Comparison of ENCODE assay signal across 8 cellular contexts in the genomic region with DNA sequence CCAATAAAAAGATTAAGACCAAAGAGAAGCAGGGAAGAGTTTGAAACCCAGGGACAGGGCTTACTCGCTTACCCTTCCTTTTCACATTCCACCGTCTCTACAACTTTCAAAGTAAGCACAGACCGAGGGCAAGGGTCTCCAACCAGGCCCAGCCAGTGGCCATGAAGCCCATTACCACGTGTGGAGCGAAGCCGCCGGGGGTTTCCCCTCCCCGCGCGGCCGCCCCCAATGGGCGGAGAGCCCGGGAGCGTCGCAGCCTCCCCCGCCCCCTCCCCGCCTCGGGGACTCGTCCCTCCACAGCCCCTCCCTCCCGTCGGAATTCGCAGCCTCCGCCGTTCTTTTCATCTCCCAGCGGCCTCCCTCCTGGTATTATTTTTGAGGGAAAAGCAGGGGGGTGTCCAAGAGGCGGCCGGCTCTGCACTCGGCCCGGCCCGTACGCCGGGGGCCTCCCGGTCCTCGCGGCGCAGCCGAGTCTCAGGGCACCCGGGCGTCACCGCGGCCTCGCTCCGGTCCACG. TPM values are rescaled to one million over a fixed set of nuclear protein-coding genes. Genes with fewer than 3 reads are reported as not detected.
A peak's percentile ranks its signal among the peaks of the same experiment; 100 is the strongest.
DNase-seq lines count a peak whose midpoint lies in the region; ATAC-seq lines count a peak whose summit lies in the region.

No MANE protein-coding gene starts in this region.

- peak overlapping the region; percentile 97 for H3K4me3 Mint-ChIP-seq in activated naive CD4-positive, alpha-beta T cell treated with anti-CD3 and anti-CD28 coated beads, Interleukin-2, amount 10 ng/mL, durations not matched to agents 7 days and 5 days

- peaks cover 59% of the 10 kb centered on the region for H3K4me1 Mint-ChIP-seq in activated naive CD4-positive, alpha-beta T cell treated with anti-CD3 and anti-CD28 coated beads, Interleukin-2, amount 10 ng/mL, durations not matched to agents 7 days and 5 days

- peak; percentile 89 for DNase-seq in COLO668 (lab: John Stamatoyannopoulos, UW; ENCODE audit: unreplicated experiment)
- peak; percentile 77 to 86 for DNase-seq in SJSA1 (ENCODE audit: low read depth in 1 of 2, low spot score in 2 of 2)
- DNase-seq in activated naive CD4-positive, alpha-beta T cell treated with anti-CD3 and anti-CD28 coated beads, Interleukin-2, amount 10 ng/mL, durations not matched to agents 7 days and 5 days = peak; percentile 84
- DNase-seq in germinal center (ENCODE audit: low spot score) = peak; percentile 82
- peak; percentile 34 for DNase-seq in occipital lobe (lab: John Stamatoyannopoulos, UW)

- H3K27me3 Mint-ChIP-seq in activated naive CD4-positive, alpha-beta T cell treated with anti-CD3 and anti-CD28 coated beads, Interleukin-2, amount 10 ng/mL, durations not matched to agents 7 days and 5 days = no peaks in the 10 kb centered on the region

- H3K27ac ChIP-seq in HUES6 (ENCODE audit: low read depth, low read length) (peak overlapping the region; percentile 98), SJSA1 (peak overlapping the region; percentile 95), temporal lobe (ENCODE audit: low read depth, low read length) (peak overlapping the region; percentile 84)

- H3K9me3 ChIP-seq in HUES6 (ENCODE audit: control insufficient read depth, insufficient read depth, low read depth, low read length) (no peaks in the 10 kb centered on the region; the same call in 1 of the 2 replicates), SJSA1 (replicated peaks) (no peaks in the 10 kb centered on the region)

- H3K9me3 Mint-ChIP-seq in activated naive CD4-positive, alpha-beta T cell treated with anti-CD3 and anti-CD28 coated beads, Interleukin-2, amount 10 ng/mL, durations not matched to agents 7 days and 5 days = peaks cover 3% of the 10 kb centered on the region

- H3K4me3 ChIP-seq in HUES6 (ENCODE audit: low read depth, low read length) (peak overlapping the region; percentile 92), SJSA1 (peak overlapping the region; percentile 91)

- H3K36me3 Mint-ChIP-seq in activated naive CD4-positive, alpha-beta T cell treated with anti-CD3 and anti-CD28 coated beads, Interleukin-2, amount 10 ng/mL, durations not matched to agents 7 days and 5 days = peaks cover 28% of the 10 kb centered on the region

- peak overlapping the region; percentile 98 for H3K9ac ChIP-seq in HUES6 (ENCODE audit: low read length)

- CTCF ChIA-PET in activated naive CD4-positive, alpha-beta T cell treated with anti-CD3 and anti-CD28 coated beads, Interleukin-2, amount 10 ng/mL, durations not matched to agents 7 days and 5 days (lab: Charles Lee) = no interaction called here

- H3K27ac Mint-ChIP-seq in activated naive CD4-positive, alpha-beta T cell treated with anti-CD3 and anti-CD28 coated beads, Interleukin-2, amount 10 ng/mL, durations not matched to agents 7 days and 5 days = peak overlapping the region; percentile 100

- H3K4me1 ChIP-seq in HUES6 (ENCODE audit: control insufficient read depth, insufficient read depth, low read length) (peaks cover 35% of the 10 kb centered on the region), SJSA1 (replicated peaks) (peaks cover 29% of the 10 kb centered on the region)

- H3K27me3 ChIP-seq in HUES6 (ENCODE audit: control insufficient read depth, insufficient read depth, low read length) (no peaks in the 10 kb centered on the region), SJSA1 (replicated peaks) (no peaks in the 10 kb centered on the region)

- ATAC-seq in GM21390 (IDR thresholded peaks at IDR 0.05; ENCODE audit: unreplicated experiment) = peak; percentile 38

- H3K36me3 ChIP-seq in HUES6 (ENCODE audit: control insufficient read depth, insufficient read depth, low read length) = peaks cover 34% of the 10 kb centered on the region
- peaks cover 48% of the 10 kb centered on the region for H3K36me3 ChIP-seq in SJSA1

RNA-seq across cellular contexts. Expression of a gene that starts 0.7 kb away (rescaled TPM):
- 287 and 521 TPM in 2 replicates for total RNA-seq in SJSA1 (2014; rRNA removed; shearing (Covaris generic))
- total RNA-seq in occipital lobe (191 TPM), temporal lobe (184 TPM)

RNA-seq across cellular contexts. Expression of a gene that starts 52.2 kb away (rescaled TPM):
- 19.5 and 23.6 TPM in 2 replicates for total RNA-seq in SJSA1 (2014; rRNA removed; shearing (Covaris generic))
- total RNA-seq in occipital lobe (24.8 TPM), temporal lobe (23.8 TPM)

Comparison
In these comparisons a context has a peak if more than half of its experiments do, and no peak if none do; other contexts are left out.
1. Peak in every context shown above with its lines: DNase-seq, ATAC-seq, H3K4me3 ChIP-seq and H3K27ac ChIP-seq.
2. DNase-seq: peak in every context shown above with its lines; median percentile 89 in COLO668; 84 in activated naive CD4-positive, alpha-beta T cell treated with anti-CD3 and anti-CD28 coated beads, Interleukin-2, amount 10 ng/mL, durations not matched to agents 7 days and 5 days; 82 in germinal center; 82 in SJSA1; 34 in occipital lobe.